ENCODE assay signal across 18 cellular contexts in genomic region chr14:31881531-31882310, GRCh38.
A peak's percentile ranks its signal among the peaks of the same experiment; 100 is the strongest.
DNase-seq lines count a peak whose midpoint lies in the region.
"Had no signal": no experiment of that assay in that cellular context is flagged by ENCODE, and none has a peak within 500 bp of the region (broad histone marks: within the 10 kb centered on the region; RNA-seq: fewer than 3 reads in every experiment).

No MANE protein-coding gene starts in this region.

- H3K4me3 ChIP-seq in SJCRH30 (no peak overlapping the region), trophoblast cell (ENCODE audit: low read depth, low read length) (no peak overlapping the region)
- H3K4me3 ChIP-seq: gastroesophageal sphincter, uterus had no signal

- H2AK5ac ChIP-seq in trophoblast cell (ENCODE audit: low read length) = peak overlapping the region; percentile 21

- peak overlapping the region; percentile 59 for H4K91ac ChIP-seq in trophoblast cell (ENCODE audit: low read depth, low read length)

- no peak overlapping the region for H3K4me2 ChIP-seq in trophoblast cell (ENCODE audit: low read length)
- H3K4me2 ChIP-seq: KMS-11 had no signal

- H3K9ac ChIP-seq in trophoblast cell (ENCODE audit: low read length) = no peak overlapping the region
- H3K9ac ChIP-seq: KMS-11 had no signal

- peak overlapping the region; percentile 41 for H3K18ac ChIP-seq in trophoblast cell (ENCODE audit: low read length)

- no peak overlapping the region for H3K23ac ChIP-seq in trophoblast cell (ENCODE audit: low read length)

- H3K14ac ChIP-seq in trophoblast cell (ENCODE audit: low read length) = peak overlapping the region; percentile 7

- H3K4me1 ChIP-seq in SJCRH30 (peaks cover 33% of the 10 kb centered on the region), trophoblast cell (ENCODE audit: control insufficient read depth in 1 of 2, insufficient read depth in 2 of 2, low read length in 2 of 2) (peaks cover 6 to 14% of the 10 kb centered on the region in 2 experiments)
- H3K4me1 ChIP-seq: gastroesophageal sphincter, uterus had no signal

- WGBS in trophoblast cell (ENCODE audit: extremely low coverage, insufficient coverage, insufficient read length) = no CpG with 5 or more reads among the region's 4 CpGs

- H2AFZ ChIP-seq in trophoblast cell (ENCODE audit: insufficient read depth, low read length, poor library complexity) = no peak overlapping the region

- no peaks in the 10 kb centered on the region for H3K27me3 ChIP-seq in SJCRH30
- H3K27me3 ChIP-seq in trophoblast cell (ENCODE audit: insufficient read depth, low read length) = no peaks in the 10 kb centered on the region
- H3K27me3 ChIP-seq: gastroesophageal sphincter, uterus had no signal

- H4K8ac ChIP-seq in trophoblast cell (ENCODE audit: low read depth, low read length) = no peak overlapping the region

- H3K79me2 ChIP-seq in trophoblast cell (ENCODE audit: control insufficient read depth, insufficient read depth, low read length, poor library complexity) = no peaks in the 10 kb centered on the region

- peak overlapping the region; percentile 34 for H2BK5ac ChIP-seq in trophoblast cell (ENCODE audit: low read depth, low read length, poor library complexity)

- H2BK120ac ChIP-seq in trophoblast cell (ENCODE audit: insufficient read depth, low read length, poor library complexity) = peak overlapping the region; percentile 5

- H3K4ac ChIP-seq in trophoblast cell (ENCODE audit: low read depth, low read length) = peak overlapping the region; percentile 6

- H3K9me3 ChIP-seq in SJCRH30 (replicated peaks) (no peaks in the 10 kb centered on the region), trophoblast cell (ENCODE audit: insufficient read depth, low read depth, low read length) (no peaks in the 10 kb centered on the region)
- H3K9me3 ChIP-seq: gastroesophageal sphincter, uterus had no signal

- H4K12ac ChIP-seq in trophoblast cell (ENCODE audit: low read depth, low read length) = no peak overlapping the region

- H3K27ac ChIP-seq in SJCRH30 = peak overlapping the region; percentile 43
- H3K27ac ChIP-seq in trophoblast cell (ENCODE audit: low read depth, low read length) = peak overlapping the region; percentile 54
- H3K27ac ChIP-seq: gastroesophageal sphincter, KMS-11, uterus had no signal

- peak; percentile 35 for DNase-seq in GM03348 (ENCODE audit: low spot score)
- DNase-seq in SJCRH30 = no peak
- peak; percentile 35 for DNase-seq in fibroblast of peridontal ligament (ENCODE audit: extremely low read depth)
- DNase-seq in trophoblast cell = no peak
- DNase-seq in inferior parietal cortex (ENCODE audit: extremely low spot score) = no peak
- no peak for DNase-seq in SIG-M5 treated with dmso at 0.1 percent for 504 hours (lab: John Stamatoyannopoulos, UW; ENCODE audit: unreplicated experiment)
- DNase-seq in activated T-cell treated with anti-CD3 and anti-CD28 coated beads, Interleukin-2, amount 50 U/mL, for 1 hour = no peak
- DNase-seq in NCI-H2196 treated with DMSO at 0.1 percent for 48 hours (lab: John Stamatoyannopoulos, UW; ENCODE audit: unreplicated experiment) = no peak
- DNase-seq: activated CD4-positive, alpha-beta T cell treated with anti-CD3 and anti-CD28 coated beads for 1 hour; H7; left ventricle myocardium superior; NCI-H1092 treated with DMSO at 0.1 percent for 48 hours; NCI-H2081 treated with DMSO at 0.1 percent for 48 hours; NCI-H524 treated with DMSO at 0.1 percent for 48 hours; stimulated activated CD4-positive, alpha-beta T cell treated with anti-CD3 and anti-CD28 coated beads, Interleukin-2, amount 100 ng/mL, for 48 hours; uterus had no signal

- peak overlapping the region; percentile 39 for H2BK12ac ChIP-seq in trophoblast cell (ENCODE audit: low read length)

- H3K36me3 ChIP-seq in SJCRH30 (no peaks in the 10 kb centered on the region), trophoblast cell (ENCODE audit: control insufficient read depth in 1 of 2, insufficient read depth in 2 of 2, low read length in 2 of 2) (no peaks in the 10 kb centered on the region)
- H3K36me3 ChIP-seq: gastroesophageal sphincter, uterus had no signal

- peaks cover 7% of the 10 kb centered on the region for H3K79me1 ChIP-seq in trophoblast cell (ENCODE audit: low read length)

Comparison
In these comparisons a context has a peak if more than half of its experiments do, and no peak if none do; other contexts are left out.
1. DNase-seq: peak in GM03348 (single experiment) and fibroblast of peridontal ligament (single experiment); none in SJCRH30 (0 of 2), trophoblast cell (0 of 2), inferior parietal cortex (single experiment), SIG-M5 treated with dmso at 0.1 percent for 504 hours (single experiment), activated T-cell treated with anti-CD3 and anti-CD28 coated beads, Interleukin-2, amount 50 U/mL, for 1 hour (single experiment) and NCI-H2196 treated with DMSO at 0.1 percent for 48 hours (single experiment).